ENCODE assay signal across 17 cellular contexts in genomic region chr1:106925750-106926149, GRCh38.
"Had no signal": no experiment of that assay in that cellular context is flagged by ENCODE, and none has a peak within 500 bp of the region (broad histone marks: within the 10 kb centered on the region; RNA-seq: fewer than 3 reads in every experiment).

No MANE protein-coding gene starts in this region.

- H3K9me3 ChIP-seq: psoas muscle, right lobe of liver, tibial artery, upper lobe of left lung, uterus had no signal

- H3K4me3 ChIP-seq: dorsolateral prefrontal cortex, heart left ventricle, psoas muscle, right lobe of liver, tibial artery, upper lobe of left lung, uterus had no signal

- FAIRE-seq: islet of Langerhans had no signal

- H3K27ac ChIP-seq: dorsolateral prefrontal cortex, heart left ventricle, psoas muscle, right lobe of liver, tibial artery, upper lobe of left lung, uterus had no signal

- ATAC-seq: heart left ventricle; psoas muscle; right lobe of liver; stimulated activated memory B cell treated with anti-CD40 and anti-IgM and Interleukin-4, amounts not matched to agents 10 μg/mL and 1 μg/mL and 100 μg/mL, for 72 hours had no signal

- H3K27me3 ChIP-seq: dorsolateral prefrontal cortex, heart left ventricle, right lobe of liver, tibial artery, upper lobe of left lung, uterus had no signal

- H3K4me1 ChIP-seq: heart left ventricle, psoas muscle, right lobe of liver, tibial artery, upper lobe of left lung, uterus had no signal

- H3K36me3 ChIP-seq: heart left ventricle, right lobe of liver, tibial artery, upper lobe of left lung, uterus had no signal

- DNase-seq: dorsolateral prefrontal cortex; effector CD8-positive, alpha-beta T cell; foreskin melanocyte; heart left ventricle; hypothalamus; kidney glomerular epithelial cell; mesendoderm; naive B cell; psoas muscle; retina; right lobe of liver; stimulated activated CD4-positive, alpha-beta T cell treated with anti-CD3 and anti-CD28 coated beads, Interleukin-4, amount 100 ng/mL, for 24 hours; tibial artery; upper lobe of left lung; uterus had no signal
